ENCODE assay signal across 29 cellular contexts in the genomic region with DNA sequence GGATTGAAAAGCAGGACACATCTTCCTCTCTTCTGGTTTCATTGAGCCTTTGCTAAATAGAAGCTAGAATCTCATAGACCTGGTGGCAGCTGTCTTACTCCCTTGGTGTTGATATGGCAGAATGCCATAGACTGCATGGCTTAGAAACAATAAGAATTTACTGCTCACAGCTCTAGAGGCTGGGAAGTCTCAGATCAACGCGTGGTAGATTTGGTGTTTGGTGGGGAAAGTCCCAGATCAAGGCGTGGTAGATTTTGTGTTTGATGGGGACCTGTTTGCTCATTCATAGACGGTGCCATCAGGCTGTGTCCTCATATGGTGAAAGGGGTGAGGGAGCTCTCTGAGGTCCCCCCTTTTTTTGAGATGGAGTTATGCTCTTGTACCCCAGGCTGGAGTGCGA. TPM values are rescaled to one million over a fixed set of nuclear protein-coding genes. Genes with fewer than 3 reads are reported as not detected.
DNase-seq lines count a peak whose midpoint lies in the region; ATAC-seq lines count a peak whose summit lies in the region.
"Had no signal": no experiment of that assay in that cellular context is flagged by ENCODE, and none has a peak within 500 bp of the region (broad histone marks: within the 10 kb centered on the region; RNA-seq: fewer than 3 reads in every experiment).

No MANE protein-coding gene starts in this region.

- H3K4me3 Mint-ChIP-seq in activated naive CD8-positive, alpha-beta T cell treated with anti-CD3 and anti-CD28 coated beads, Interleukin-2, amount 50 U/mL, for 24 hours, result no peak overlapping the region
- no peak overlapping the region for H3K4me3 Mint-ChIP-seq in activated naive CD8-positive, alpha-beta T cell treated with anti-CD3 and anti-CD28 coated beads for 36 hours
- H3K4me3 Mint-ChIP-seq: CD14-positive monocyte; CD8-positive, alpha-beta memory T cell; IgD-negative memory B cell had no signal

- H3K4me2 ChIP-seq in Karpas-422 (ENCODE audit: low read depth, low read length, poor library complexity, severe bottlenecking), result no peak overlapping the region
- H3K4me2 ChIP-seq: KMS-11 had no signal

- H2AFZ ChIP-seq in Karpas-422 (ENCODE audit: low read length), result no peak overlapping the region

- no peak overlapping the region for H3K9ac ChIP-seq in Karpas-422 (ENCODE audit: low read length)
- H3K9ac ChIP-seq: KMS-11 had no signal

- H3K79me2 ChIP-seq in Karpas-422 (ENCODE audit: low read length), result no peaks in the 10 kb centered on the region

- H4K20me1 ChIP-seq in Karpas-422 (ENCODE audit: insufficient read depth, low read depth, low read length), result no peaks in the 10 kb centered on the region

- H3K9me2 ChIP-seq in Karpas-422 (replicated peaks; ENCODE audit: insufficient read depth, low read length), result no peaks in the 10 kb centered on the region

- DNase-seq in activated CD4-positive, alpha-beta T cell treated with anti-CD3 and anti-CD28 coated beads for 48 hours, result peak; percentile 9
- no peak for DNase-seq in activated CD4-positive, alpha-beta T cell treated with anti-CD3 and anti-CD28 coated beads for 1 hour
- DNase-seq in activated naive CD8-positive, alpha-beta T cell treated with anti-CD3 and anti-CD28 coated beads, Interleukin-2, amount 50 U/mL, for 24 hours, result no peak
- DNase-seq in activated naive CD8-positive, alpha-beta T cell treated with anti-CD3 and anti-CD28 coated beads for 36 hours, result no peak
- peak; percentile 5 for DNase-seq in pons (ENCODE audit: low spot score)
- no peak for DNase-seq in stimulated activated naive CD8-positive, alpha-beta T cell treated with anti-CD3 and anti-CD28 coated beads, Interleukin-15, Interleukin-2, amounts not matched to agents 100 U/mL and 50 U/mL, for 24 hours
- DNase-seq in Karpas-422, result no peak
- DNase-seq: ACHN; BE2C; CD8-positive, alpha-beta memory T cell; DMS79 treated with DMSO at 0.1 percent for 48 hours; GF-D8; GOT3; HCEC 1CT; NCI-H1092; NCI-H1417 treated with DMSO at 0.1 percent for 48 hours; NCI-H1694 treated with DMSO at 0.1 percent for 48 hours; NCI-H2081; NCI-H226; NCI-H510A; NCI-H69; SHP77 had no signal

- H3K4me1 Mint-ChIP-seq in activated naive CD8-positive, alpha-beta T cell treated with anti-CD3 and anti-CD28 coated beads, Interleukin-2, amount 50 U/mL, for 24 hours, result no peaks in the 10 kb centered on the region
- H3K4me1 Mint-ChIP-seq in activated naive CD8-positive, alpha-beta T cell treated with anti-CD3 and anti-CD28 coated beads for 36 hours, result no peaks in the 10 kb centered on the region
- H3K4me1 Mint-ChIP-seq: CD14-positive monocyte; CD8-positive, alpha-beta memory T cell had no signal

- no peaks in the 10 kb centered on the region for H3K36me3 ChIP-seq in Karpas-422 (ENCODE audit: insufficient read depth, low read length)
- H3K36me3 ChIP-seq: BE2C had no signal

- H3K9me3 ChIP-seq in Karpas-422 (ENCODE audit: low read length), result no peaks in the 10 kb centered on the region
- H3K9me3 ChIP-seq: BE2C had no signal

- peak; percentile 69 for ATAC-seq in activated naive CD8-positive, alpha-beta T cell treated with anti-CD3 and anti-CD28 coated beads, Interleukin-2, amount 50 U/mL, for 24 hours
- peak; percentile 49 for ATAC-seq in stimulated activated naive CD8-positive, alpha-beta T cell treated with anti-CD3 and anti-CD28 coated beads, Interleukin-15, Interleukin-2, amounts not matched to agents 100 U/mL and 50 U/mL, for 24 hours
- no peak for ATAC-seq in GM21528 (IDR thresholded peaks at IDR 0.05; ENCODE audit: low FRiP score, unreplicated experiment)

- H3K9me3 Mint-ChIP-seq in activated naive CD8-positive, alpha-beta T cell treated with anti-CD3 and anti-CD28 coated beads, Interleukin-2, amount 50 U/mL, for 24 hours, result peaks cover 17% of the 10 kb centered on the region
- H3K9me3 Mint-ChIP-seq in activated naive CD8-positive, alpha-beta T cell treated with anti-CD3 and anti-CD28 coated beads for 36 hours, result no peaks in the 10 kb centered on the region

- H3K27ac Mint-ChIP-seq in activated naive CD8-positive, alpha-beta T cell treated with anti-CD3 and anti-CD28 coated beads, Interleukin-2, amount 50 U/mL, for 24 hours, result no peak overlapping the region
- H3K27ac Mint-ChIP-seq in activated naive CD8-positive, alpha-beta T cell treated with anti-CD3 and anti-CD28 coated beads for 36 hours, result no peak overlapping the region
- H3K27ac Mint-ChIP-seq: CD14-positive monocyte; CD8-positive, alpha-beta memory T cell; IgD-negative memory B cell had no signal

- H3K36me3 Mint-ChIP-seq in activated naive CD8-positive, alpha-beta T cell treated with anti-CD3 and anti-CD28 coated beads, Interleukin-2, amount 50 U/mL, for 24 hours (ENCODE audit: low read depth), result no peaks in the 10 kb centered on the region
- H3K36me3 Mint-ChIP-seq in activated naive CD8-positive, alpha-beta T cell treated with anti-CD3 and anti-CD28 coated beads for 36 hours, result no peaks in the 10 kb centered on the region
- H3K36me3 Mint-ChIP-seq: CD14-positive monocyte had no signal

- no peak overlapping the region for H3K27ac ChIP-seq in Karpas-422 (ENCODE audit: low read length)
- H3K27ac ChIP-seq: 22Rv1, HL-60, KMS-11, RWPE1 had no signal

- H3K4me1 ChIP-seq in Karpas-422 (ENCODE audit: low read length), result no peaks in the 10 kb centered on the region
- H3K4me1 ChIP-seq: BE2C had no signal

- H3K4me3 ChIP-seq in Karpas-422 (ENCODE audit: low read length), result no peak overlapping the region

- H3K27me3 ChIP-seq in Karpas-422 (ENCODE audit: low read length), result no peaks in the 10 kb centered on the region
- H3K27me3 ChIP-seq: BE2C had no signal

- H3K27me3 Mint-ChIP-seq in activated naive CD8-positive, alpha-beta T cell treated with anti-CD3 and anti-CD28 coated beads, Interleukin-2, amount 50 U/mL, for 24 hours, result peaks cover 2% of the 10 kb centered on the region
- no peaks in the 10 kb centered on the region for H3K27me3 Mint-ChIP-seq in activated naive CD8-positive, alpha-beta T cell treated with anti-CD3 and anti-CD28 coated beads for 36 hours
- H3K27me3 Mint-ChIP-seq: CD8-positive, alpha-beta memory T cell had no signal

RNA-seq across cellular contexts. Expression of gene PPP2R3B, which starts 57.6 kb away (rescaled TPM):
- total RNA-seq in activated naive CD8-positive, alpha-beta T cell treated with anti-CD3 and anti-CD28 coated beads for 36 hours, result 10 to 100 TPM; 25.5 to 30.6 TPM
- 23.2 and 62.5 TPM in 2 replicates for total RNA-seq in Karpas-422 (2014; rRNA removed; shearing (Covaris generic); ENCODE audit: low replicate concordance)

Comparison
In these comparisons a context has a peak if more than half of its experiments do, and no peak if none do; other contexts are left out.
1. DNase-seq: peak in activated CD4-positive, alpha-beta T cell treated with anti-CD3 and anti-CD28 coated beads for 48 hours (single experiment) and pons (single experiment); none in activated CD4-positive, alpha-beta T cell treated with anti-CD3 and anti-CD28 coated beads for 1 hour (single experiment), activated naive CD8-positive, alpha-beta T cell treated with anti-CD3 and anti-CD28 coated beads, Interleukin-2, amount 50 U/mL, for 24 hours (single experiment), activated naive CD8-positive, alpha-beta T cell treated with anti-CD3 and anti-CD28 coated beads for 36 hours (single experiment), stimulated activated naive CD8-positive, alpha-beta T cell treated with anti-CD3 and anti-CD28 coated beads, Interleukin-15, Interleukin-2, amounts not matched to agents 100 U/mL and 50 U/mL, for 24 hours (single experiment) and Karpas-422 (single experiment).